In the genomic region with DNA sequence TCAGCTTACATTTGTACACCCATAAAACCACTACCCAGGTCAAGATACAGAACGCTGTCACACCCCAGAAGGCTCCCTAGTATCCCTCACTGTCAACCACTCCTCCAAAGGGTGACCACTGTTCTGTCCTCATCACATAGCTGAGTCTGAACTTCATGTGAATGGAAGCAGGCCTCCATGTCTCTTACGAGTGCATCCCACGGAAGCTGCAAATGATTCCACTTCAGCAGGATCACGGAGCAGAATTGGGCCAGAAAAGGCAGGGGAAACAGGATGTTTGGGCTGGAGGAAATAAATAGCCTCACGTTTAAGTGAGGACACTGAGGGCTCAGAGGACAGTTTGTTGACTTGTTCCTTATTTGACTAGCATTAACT, we compare ENCODE assay signal across 1 cellular context.
TF ChIP-seq lines count a peak whose summit lies in the region.

No MANE protein-coding gene starts in this region.

TF ChIP-seq in WTC11, 78 proteins besides CTCF, POLR2A, EP300 and RAD21 (continued from another document):
- TF ChIP-seq, protein P1, sequence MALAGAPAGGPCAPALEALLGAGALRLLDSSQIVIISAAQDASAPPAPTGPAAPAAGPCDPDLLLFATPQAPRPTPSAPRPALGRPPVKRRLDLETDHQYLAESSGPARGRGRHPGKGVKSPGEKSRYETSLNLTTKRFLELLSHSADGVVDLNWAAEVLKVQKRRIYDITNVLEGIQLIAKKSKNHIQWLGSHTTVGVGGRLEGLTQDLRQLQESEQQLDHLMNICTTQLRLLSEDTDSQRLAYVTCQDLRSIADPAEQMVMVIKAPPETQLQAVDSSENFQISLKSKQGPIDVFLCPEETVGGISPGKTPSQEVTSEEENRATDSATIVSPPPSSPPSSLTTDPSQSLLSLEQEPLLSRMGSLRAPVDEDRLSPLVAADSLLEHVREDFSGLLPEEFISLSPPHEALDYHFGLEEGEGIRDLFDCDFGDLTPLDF (CRISPR knock-in tag; IDR thresholded peaks at IDR 0.05), result no peak
- TF ChIP-seq, protein P2, sequence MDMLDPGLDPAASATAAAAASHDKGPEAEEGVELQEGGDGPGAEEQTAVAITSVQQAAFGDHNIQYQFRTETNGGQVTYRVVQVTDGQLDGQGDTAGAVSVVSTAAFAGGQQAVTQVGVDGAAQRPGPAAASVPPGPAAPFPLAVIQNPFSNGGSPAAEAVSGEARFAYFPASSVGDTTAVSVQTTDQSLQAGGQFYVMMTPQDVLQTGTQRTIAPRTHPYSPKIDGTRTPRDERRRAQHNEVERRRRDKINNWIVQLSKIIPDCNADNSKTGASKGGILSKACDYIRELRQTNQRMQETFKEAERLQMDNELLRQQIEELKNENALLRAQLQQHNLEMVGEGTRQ (CRISPR knock-in tag; IDR thresholded peaks at IDR 0.05), result no peak
- TF ChIP-seq, protein P3, sequence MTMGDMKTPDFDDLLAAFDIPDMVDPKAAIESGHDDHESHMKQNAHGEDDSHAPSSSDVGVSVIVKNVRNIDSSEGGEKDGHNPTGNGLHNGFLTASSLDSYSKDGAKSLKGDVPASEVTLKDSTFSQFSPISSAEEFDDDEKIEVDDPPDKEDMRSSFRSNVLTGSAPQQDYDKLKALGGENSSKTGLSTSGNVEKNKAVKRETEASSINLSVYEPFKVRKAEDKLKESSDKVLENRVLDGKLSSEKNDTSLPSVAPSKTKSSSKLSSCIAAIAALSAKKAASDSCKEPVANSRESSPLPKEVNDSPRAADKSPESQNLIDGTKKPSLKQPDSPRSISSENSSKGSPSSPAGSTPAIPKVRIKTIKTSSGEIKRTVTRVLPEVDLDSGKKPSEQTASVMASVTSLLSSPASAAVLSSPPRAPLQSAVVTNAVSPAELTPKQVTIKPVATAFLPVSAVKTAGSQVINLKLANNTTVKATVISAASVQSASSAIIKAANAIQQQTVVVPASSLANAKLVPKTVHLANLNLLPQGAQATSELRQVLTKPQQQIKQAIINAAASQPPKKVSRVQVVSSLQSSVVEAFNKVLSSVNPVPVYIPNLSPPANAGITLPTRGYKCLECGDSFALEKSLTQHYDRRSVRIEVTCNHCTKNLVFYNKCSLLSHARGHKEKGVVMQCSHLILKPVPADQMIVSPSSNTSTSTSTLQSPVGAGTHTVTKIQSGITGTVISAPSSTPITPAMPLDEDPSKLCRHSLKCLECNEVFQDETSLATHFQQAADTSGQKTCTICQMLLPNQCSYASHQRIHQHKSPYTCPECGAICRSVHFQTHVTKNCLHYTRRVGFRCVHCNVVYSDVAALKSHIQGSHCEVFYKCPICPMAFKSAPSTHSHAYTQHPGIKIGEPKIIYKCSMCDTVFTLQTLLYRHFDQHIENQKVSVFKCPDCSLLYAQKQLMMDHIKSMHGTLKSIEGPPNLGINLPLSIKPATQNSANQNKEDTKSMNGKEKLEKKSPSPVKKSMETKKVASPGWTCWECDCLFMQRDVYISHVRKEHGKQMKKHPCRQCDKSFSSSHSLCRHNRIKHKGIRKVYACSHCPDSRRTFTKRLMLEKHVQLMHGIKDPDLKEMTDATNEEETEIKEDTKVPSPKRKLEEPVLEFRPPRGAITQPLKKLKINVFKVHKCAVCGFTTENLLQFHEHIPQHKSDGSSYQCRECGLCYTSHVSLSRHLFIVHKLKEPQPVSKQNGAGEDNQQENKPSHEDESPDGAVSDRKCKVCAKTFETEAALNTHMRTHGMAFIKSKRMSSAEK (CRISPR knock-in tag; IDR thresholded peaks at IDR 0.05; ENCODE audit: borderline replicate concordance), result no peak
- TF ChIP-seq CREM (CRISPR knock-in tag; IDR thresholded peaks at IDR 0.05) (no peak), TCF7 (CRISPR knock-in tag; IDR thresholded peaks at IDR 0.05; ENCODE audit: low read depth) (no peak), NFE2L1 (CRISPR knock-in tag; IDR thresholded peaks at IDR 0.05) (no peak), ZNF138 (CRISPR knock-in tag; conservative IDR thresholded peaks at IDR 0.05) (no peak), SP1 (CRISPR knock-in tag; conservative IDR thresholded peaks at IDR 0.05) (no peak)
- TF ChIP-seq, protein P4, sequence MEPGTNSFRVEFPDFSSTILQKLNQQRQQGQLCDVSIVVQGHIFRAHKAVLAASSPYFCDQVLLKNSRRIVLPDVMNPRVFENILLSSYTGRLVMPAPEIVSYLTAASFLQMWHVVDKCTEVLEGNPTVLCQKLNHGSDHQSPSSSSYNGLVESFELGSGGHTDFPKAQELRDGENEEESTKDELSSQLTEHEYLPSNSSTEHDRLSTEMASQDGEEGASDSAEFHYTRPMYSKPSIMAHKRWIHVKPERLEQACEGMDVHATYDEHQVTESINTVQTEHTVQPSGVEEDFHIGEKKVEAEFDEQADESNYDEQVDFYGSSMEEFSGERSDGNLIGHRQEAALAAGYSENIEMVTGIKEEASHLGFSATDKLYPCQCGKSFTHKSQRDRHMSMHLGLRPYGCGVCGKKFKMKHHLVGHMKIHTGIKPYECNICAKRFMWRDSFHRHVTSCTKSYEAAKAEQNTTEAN (CRISPR knock-in tag; IDR thresholded peaks at IDR 0.05), result no peak
